Comparison of ENCODE assay signal across 9 cellular contexts in genomic region chr11:47004595-47005033, GRCh38.
DNase-seq lines count a peak whose midpoint lies in the region; ATAC-seq lines count a peak whose summit lies in the region.
"Had no signal": no experiment of that assay in that cellular context is flagged by ENCODE, and none has a peak within 500 bp of the region (broad histone marks: within the 10 kb centered on the region; RNA-seq: fewer than 3 reads in every experiment).

No MANE protein-coding gene starts in this region.

- ATAC-seq in GM19467 (IDR thresholded peaks at IDR 0.05; ENCODE audit: unreplicated experiment): no peak

- in situ Hi-C loops in T47D (cut with HindIII; ENCODE audit: low pct_unique_long_range_greater_than_20kb, low sequenced_read_pairs): no loop called here

- DNase-seq in DMS 273 (lab: John Stamatoyannopoulos, UW; ENCODE audit: unreplicated experiment) (peak; percentile 65), DMS 273 treated with DMSO at 0.1 percent for 48 hours (lab: John Stamatoyannopoulos, UW) (no peak), NCI-H2196 treated with DMSO at 0.1 percent for 48 hours (lab: John Stamatoyannopoulos, UW; ENCODE audit: unreplicated experiment) (peak; percentile 85), T47D (ENCODE audit: low read depth in 1 of 2, low spot score in 1 of 2) (peak; percentile 48 to 81), islet precursor cell (peak; percentile 86), DMS114 treated with DMSO at 0.1 percent for 48 hours (lab: John Stamatoyannopoulos, UW; ENCODE audit: unreplicated experiment) (no peak)

- H3K27ac ChIP-seq in temporal lobe (ENCODE audit: low read depth, low read length): peak overlapping the region; percentile 82
- H3K27ac ChIP-seq: 22Rv1 had no signal

Comparison
In these comparisons a context has a peak if more than half of its experiments do, and no peak if none do; other contexts are left out.
1. DNase-seq: peak in DMS 273 (single experiment), NCI-H2196 treated with DMSO at 0.1 percent for 48 hours (single experiment), T47D (2 of 2) and islet precursor cell (single experiment); none in DMS 273 treated with DMSO at 0.1 percent for 48 hours (single experiment) and DMS114 treated with DMSO at 0.1 percent for 48 hours (single experiment).